In the genomic region with DNA sequence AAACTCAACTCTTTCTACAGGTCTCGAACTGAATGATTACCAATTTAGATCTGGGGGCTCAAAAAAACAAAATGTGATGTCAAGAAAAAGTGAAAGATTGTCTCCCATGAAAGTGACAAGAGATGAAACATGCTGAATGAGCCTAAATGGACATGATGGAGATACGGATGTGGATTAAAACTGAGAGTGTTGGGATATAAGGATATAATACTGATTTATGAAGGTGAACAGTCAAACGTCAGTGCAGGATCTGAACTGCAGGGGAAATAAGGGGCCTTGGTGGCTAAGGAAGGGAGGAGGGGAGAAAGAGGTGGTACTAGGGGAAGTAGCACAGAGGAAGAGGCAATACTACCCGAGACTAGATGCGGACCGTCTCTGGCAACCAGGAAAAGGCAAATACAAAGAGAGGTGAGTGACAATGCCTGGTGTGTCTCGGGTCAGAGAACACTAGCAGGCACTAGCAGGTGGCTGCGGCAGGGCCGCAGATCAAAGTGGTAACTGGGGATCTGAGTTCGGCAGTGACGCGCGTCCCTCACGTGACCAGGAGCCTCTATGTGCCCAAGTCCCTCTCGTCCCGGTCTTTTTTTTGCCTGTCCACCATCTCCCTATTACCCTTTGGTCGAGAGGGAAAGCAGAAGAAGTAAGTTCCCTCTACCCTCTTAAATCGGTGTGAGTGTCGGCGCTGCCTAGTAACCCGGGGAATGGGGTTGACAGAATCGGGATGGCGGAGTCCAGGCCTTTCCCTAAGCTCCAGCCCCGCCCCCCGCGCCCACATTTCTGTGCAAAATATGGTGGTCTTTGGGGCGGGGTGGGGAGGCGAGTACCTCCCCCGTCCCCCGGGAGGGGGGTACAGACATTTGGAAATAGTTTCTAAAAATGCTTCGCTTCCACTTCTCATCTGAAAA, we compare ENCODE assay signal across 8 cellular contexts. TPM values are rescaled to one million over a fixed set of nuclear protein-coding genes. Genes with fewer than 3 reads are reported as not detected.
A peak's percentile ranks its signal among the peaks of the same experiment; 100 is the strongest.
DNase-seq lines count a peak whose midpoint lies in the region; ATAC-seq and TF ChIP-seq lines count a peak whose summit lies in the region.

Gene TCEAL1, plus strand, starts transcription at position 590 of the 905 bp plus-strand sequence. CDS start 942 bp downstream, outside the sequence.

- H3K27ac ChIP-seq in esophagus squamous epithelium (peak within 1 kb of the TSS; percentile 82 to 94 (median 89)), temporal lobe (ENCODE audit: low read depth, low read length) (peak within 1 kb of the TSS; percentile 89)

- ATAC-seq in GM18858 (IDR thresholded peaks at IDR 0.05; ENCODE audit: unreplicated experiment) = peak; percentile 64
- peak; percentile 75 for ATAC-seq in HG03045 (IDR thresholded peaks at IDR 0.05; ENCODE audit: unreplicated experiment)

- DNase-seq in ACHN (peak; percentile 9), NCI-H2227 (lab: John Stamatoyannopoulos, UW; ENCODE audit: unreplicated experiment) (peak; percentile 76), activated T-cell treated with anti-CD3 and anti-CD28 coated beads for 1 hour (ENCODE audit: low read depth) (peak; percentile 1), esophagus squamous epithelium (lab: John Stamatoyannopoulos, UW) (no peak)

- peak in 1 of 4 donors; percentile 38 for TF ChIP-seq POLR2A in esophagus squamous epithelium (IDR thresholded peaks at IDR 0.05)

- intact Hi-C loops in esophagus squamous epithelium (cut with DNase I) = no loop called here

- H3K36me3 ChIP-seq in esophagus squamous epithelium = no peaks in the 10 kb centered on the region
- H3K36me3 ChIP-seq in mucosa of stomach (ENCODE audit: control insufficient read depth, insufficient read depth, low read length) = no peaks in the 10 kb centered on the region

- H3K4me1 ChIP-seq in esophagus squamous epithelium (peaks cover 0 to 18% (median 0%) of the 10 kb centered on the region in 3 donors), mucosa of stomach (ENCODE audit: control insufficient read depth, insufficient read depth, low read length) (peaks cover 6% of the 10 kb centered on the region)

- in situ Hi-C loops in ACHN (cut with HindIII; ENCODE audit: low pct_ligation_motif_present, low pct_unique_long_range_greater_than_20kb, low sequenced_read_pairs) = no loop called here

- TF ChIP-seq CTCF in esophagus squamous epithelium (IDR thresholded peaks at IDR 0.05) = no peak

- peak within 1 kb of the TSS; percentile 81 for H3K9ac ChIP-seq in mucosa of stomach (ENCODE audit: low read length)

- 4 to 29% methylated on average over 15 to 26 of the region's 31 CpGs for WGBS in esophagus squamous epithelium, 2 donors

- H3K27me3 ChIP-seq in esophagus squamous epithelium (no peaks in the 10 kb centered on the region), mucosa of stomach (ENCODE audit: control insufficient read depth, insufficient read depth, low read length) (no peaks in the 10 kb centered on the region)

- H3K9me3 ChIP-seq in esophagus squamous epithelium (no peaks in the 10 kb centered on the region), mucosa of stomach (ENCODE audit: control insufficient read depth, low read length) (no peaks in the 10 kb centered on the region)

- H3K4me3 ChIP-seq in esophagus squamous epithelium = peak within 1 kb of the TSS; percentile 47 to 74 (median 67)
- peak within 1 kb of the TSS; percentile 41 for H3K4me3 ChIP-seq in mucosa of stomach (ENCODE audit: low read length)

RNA-seq across cellular contexts. Expression of gene TCEAL1, which starts in this region (rescaled TPM):
- total RNA-seq in esophagus squamous epithelium (10 to 100 TPM; 10.9 to 89.6 (median 25.7) TPM), temporal lobe (36.9 TPM)
